Comparison of ENCODE assay signal across 13 cellular contexts in the genomic region with DNA sequence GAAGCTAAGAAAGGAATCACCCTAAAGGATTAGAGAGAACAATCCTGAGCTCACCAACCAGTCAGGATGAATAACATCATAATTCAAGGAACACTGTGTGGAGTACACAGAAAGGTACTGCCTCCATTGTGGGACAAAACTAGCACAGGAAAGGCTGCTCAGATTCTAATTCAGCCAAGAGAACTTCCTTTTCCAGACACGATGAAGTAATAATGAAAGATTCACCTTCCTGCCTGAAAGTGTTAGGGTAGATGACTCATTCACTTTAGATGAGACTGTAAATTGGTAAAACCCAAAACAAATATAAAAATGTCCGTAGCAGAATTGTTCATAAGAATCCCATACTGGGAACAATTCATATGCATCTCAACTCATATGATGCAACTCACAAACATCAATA.
"Had no signal": no experiment of that assay in that cellular context is flagged by ENCODE, and none has a peak within 500 bp of the region (broad histone marks: within the 10 kb centered on the region; RNA-seq: fewer than 3 reads in every experiment).

No MANE protein-coding gene starts in this region.

- H3K9me3 Mint-ChIP-seq: activated T-helper 2 cell treated with anti-CD3 and anti-CD28 coated beads, Interferon-gamma antibody, Interleukin-2, Interleukin-4, amounts not matched to agents 10 μg/mL and 5 μg/mL and 100 μg/mL, durations not matched to agents 14 hours and 24 hours and 36 hours had no signal

- DNase-seq: activated CD4-positive, CD25-positive, alpha-beta regulatory T cell treated with anti-CD3 and anti-CD28 coated beads, Interleukin-2, amount 50 U/mL, for 72 hours; activated naive CD4-positive, alpha-beta T cell treated with anti-CD3 and anti-CD28 coated beads, Interleukin-2, amount 50 U/mL, for 16 hours; heart right ventricle; pancreas; stimulated activated CD4-positive, alpha-beta T cell treated with anti-CD3 and anti-CD28 coated beads, Interleukin-2, amount 100 ng/mL, for 24 hours; stomach; T-helper 9 cell; testis; upper lobe of left lung had no signal

- H3K4me3 ChIP-seq: gastroesophageal sphincter, heart right ventricle, lung, pancreas, stomach, testis, upper lobe of left lung had no signal

- H3K9me3 ChIP-seq: gastroesophageal sphincter, heart right ventricle, pancreas, stomach, testis, upper lobe of left lung had no signal

- H3K4me1 ChIP-seq: gastroesophageal sphincter, heart right ventricle, pancreas, stomach, testis, upper lobe of left lung had no signal

- ATAC-seq: gastroesophageal sphincter, heart right ventricle, pancreas had no signal

- H3K27ac ChIP-seq: gastroesophageal sphincter, heart right ventricle, pancreas, stomach, testis, upper lobe of left lung had no signal

- H3K27ac Mint-ChIP-seq: activated T-helper 2 cell treated with anti-CD3 and anti-CD28 coated beads, Interferon-gamma antibody, Interleukin-2, Interleukin-4, amounts not matched to agents 10 μg/mL and 5 μg/mL and 100 μg/mL, durations not matched to agents 14 hours and 24 hours and 36 hours had no signal

- H3K27me3 ChIP-seq: gastroesophageal sphincter, heart right ventricle, pancreas, stomach, testis, upper lobe of left lung had no signal

- FAIRE-seq: astrocyte, pancreas had no signal

- H3K36me3 ChIP-seq: gastroesophageal sphincter, heart right ventricle, pancreas, stomach, upper lobe of left lung had no signal
